Comparison of ENCODE assay signal across 1 cellular context in genomic region chr3:20108869-20109268, GRCh38.
TF ChIP-seq lines count a peak whose summit lies in the region.

No MANE protein-coding gene starts in this region.

TF ChIP-seq in K562, 482 proteins besides CTCF, POLR2A, EP300 and RAD21 (continued from another document):
- TF ChIP-seq CUX1 (CRISPR knock-in tag; IDR thresholded peaks at IDR 0.05) (no peak), FOXA3 (CRISPR knock-in tag; conservative IDR thresholded peaks at IDR 0.05 in 1 of 2, IDR thresholded peaks at IDR 0.05 in 1 of 2) (peak in 1 of 2 experiments; percentile 58; a peak in 2 of 4 replicates)
